ENCODE assay signal across 1 cellular context in genomic region chr1:41649445-41650175, GRCh38.
TF ChIP-seq lines count a peak whose summit lies in the region.

No MANE protein-coding gene starts in this region.

TF ChIP-seq in HEK293, 187 proteins besides CTCF, POLR2A, EP300 and RAD21 (continued from another document):
- TF ChIP-seq, protein P1, sequence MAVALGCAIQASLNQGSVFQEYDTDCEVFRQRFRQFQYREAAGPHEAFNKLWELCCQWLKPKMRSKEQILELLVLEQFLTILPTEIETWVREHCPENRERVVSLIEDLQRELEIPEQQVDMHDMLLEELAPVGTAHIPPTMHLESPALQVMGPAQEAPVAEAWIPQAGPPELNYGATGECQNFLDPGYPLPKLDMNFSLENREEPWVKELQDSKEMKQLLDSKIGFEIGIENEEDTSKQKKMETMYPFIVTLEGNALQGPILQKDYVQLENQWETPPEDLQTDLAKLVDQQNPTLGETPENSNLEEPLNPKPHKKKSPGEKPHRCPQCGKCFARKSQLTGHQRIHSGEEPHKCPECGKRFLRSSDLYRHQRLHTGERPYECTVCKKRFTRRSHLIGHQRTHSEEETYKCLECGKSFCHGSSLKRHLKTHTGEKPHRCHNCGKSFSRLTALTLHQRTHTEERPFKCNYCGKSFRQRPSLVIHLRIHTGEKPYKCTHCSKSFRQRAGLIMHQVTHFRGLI (tag by site-specific recombination; IDR thresholded peaks at IDR 0.05), result no peak
- no peak for TF ChIP-seq ZNF169 (tag by site-specific recombination; IDR thresholded peaks at IDR 0.05)
